ENCODE assay signal across 25 cellular contexts in genomic region chr12:122544537-122544936, GRCh38.
"Had no signal": no experiment of that assay in that cellular context is flagged by ENCODE, and none has a peak within 500 bp of the region (broad histone marks: within the 10 kb centered on the region; RNA-seq: fewer than 3 reads in every experiment).

No MANE protein-coding gene starts in this region.

- H3K27ac ChIP-seq: cardiac muscle cell, epithelial cell of prostate, gastroesophageal sphincter, left ventricle myocardium inferior, neural progenitor cell, sigmoid colon, testis, uterus had no signal

- H3K9me3 ChIP-seq: gastroesophageal sphincter, left ventricle myocardium inferior, sigmoid colon, testis, uterus had no signal

- H3K4me1 ChIP-seq: gastroesophageal sphincter, left ventricle myocardium inferior, neural progenitor cell, sigmoid colon, testis, uterus had no signal

- H3K27me3 Mint-ChIP-seq: activated CD4-positive, alpha-beta memory T cell treated with anti-CD3 and anti-CD28 coated beads, Interleukin-2, amount 10 ng/mL, durations not matched to agents 7 days and 5 days; activated naive CD8-positive, alpha-beta T cell treated with anti-CD3 and anti-CD28 coated beads, Interleukin-2, amount 50 U/mL, for 24 hours; naive thymus-derived CD8-positive, alpha-beta T cell had no signal

- ATAC-seq: activated naive CD8-positive, alpha-beta T cell treated with anti-CD3 and anti-CD28 coated beads, Interleukin-2, amount 50 U/mL, for 24 hours; activated T-cell treated with anti-CD3 and anti-CD28 coated beads, Interleukin-2, amount 50 U/mL, for 72 hours; gastroesophageal sphincter; naive thymus-derived CD8-positive, alpha-beta T cell had no signal

- H3K36me3 ChIP-seq: uterus had no signal

- H3K9me3 Mint-ChIP-seq: activated CD4-positive, alpha-beta memory T cell treated with anti-CD3 and anti-CD28 coated beads, Interleukin-2, amount 10 ng/mL, durations not matched to agents 7 days and 5 days; activated naive CD8-positive, alpha-beta T cell treated with anti-CD3 and anti-CD28 coated beads, Interleukin-2, amount 50 U/mL, for 24 hours; activated T-cell treated with anti-CD3 and anti-CD28 coated beads, Interleukin-2, amount 50 U/mL, for 72 hours; mesothelial cell of epicardium; naive thymus-derived CD8-positive, alpha-beta T cell; neural progenitor cell had no signal

- H3K27ac Mint-ChIP-seq: activated CD4-positive, alpha-beta memory T cell treated with anti-CD3 and anti-CD28 coated beads, Interleukin-2, amount 10 ng/mL, durations not matched to agents 7 days and 5 days; activated naive CD8-positive, alpha-beta T cell treated with anti-CD3 and anti-CD28 coated beads, Interleukin-2, amount 50 U/mL, for 24 hours; activated T-cell treated with anti-CD3 and anti-CD28 coated beads, Interleukin-2, amount 50 U/mL, for 72 hours; mesothelial cell of epicardium; naive thymus-derived CD8-positive, alpha-beta T cell; neural progenitor cell had no signal

- DNase-seq: activated CD4-positive, alpha-beta memory T cell treated with anti-CD3 and anti-CD28 coated beads, Interleukin-2, amount 10 ng/mL, durations not matched to agents 7 days and 5 days; activated CD4-positive, alpha-beta T cell treated with anti-CD3 and anti-CD28 coated beads for 48 hours; activated effector memory CD4-positive, alpha-beta T cell treated with Interleukin-2 at 50 U/mL for 16 hours; activated naive CD4-positive, alpha-beta T cell treated with anti-CD3 and anti-CD28 coated beads, Interleukin-2, amount 50 U/mL, for 16 hours; activated naive CD8-positive, alpha-beta T cell treated with anti-CD3 and anti-CD28 coated beads, Interleukin-2, amount 50 U/mL, for 24 hours; activated T-cell treated with anti-CD3 and anti-CD28 coated beads, Interleukin-2, amount 50 U/mL, for 72 hours; cortex of kidney; head of caudate nucleus; hypothalamus; left ventricle myocardium inferior; naive thymus-derived CD8-positive, alpha-beta T cell; sigmoid colon; stimulated activated CD4-positive, alpha-beta T cell treated with anti-CD3 and anti-CD28 coated beads, Interleukin-15, amount 100 ng/mL, for 24 hours; stimulated activated CD4-positive, alpha-beta T cell treated with anti-CD3 and anti-CD28 coated beads, Interleukin-2, amount 100 ng/mL, for 48 hours; stimulated activated CD8-positive, alpha-beta memory T cell treated with anti-CD3 and anti-CD28 coated beads, Interleukin-4, amount 100 ng/mL, for 48 hours; stimulated activated naive CD4-positive, alpha-beta T cell; testis; trophoblast cell; uterus had no signal

- H3K27me3 ChIP-seq: cardiac muscle cell, gastroesophageal sphincter, neural progenitor cell, sigmoid colon, testis, uterus had no signal

- H3K4me3 Mint-ChIP-seq: activated CD4-positive, alpha-beta memory T cell treated with anti-CD3 and anti-CD28 coated beads, Interleukin-2, amount 10 ng/mL, durations not matched to agents 7 days and 5 days; activated naive CD8-positive, alpha-beta T cell treated with anti-CD3 and anti-CD28 coated beads, Interleukin-2, amount 50 U/mL, for 24 hours; activated T-cell treated with anti-CD3 and anti-CD28 coated beads, Interleukin-2, amount 50 U/mL, for 72 hours; mesothelial cell of epicardium; naive thymus-derived CD8-positive, alpha-beta T cell; neural progenitor cell had no signal

- H3K4me1 Mint-ChIP-seq: mesothelial cell of epicardium, neural progenitor cell had no signal

- H3K4me2 ChIP-seq: neural progenitor cell, smooth muscle cell had no signal

- H3K9ac ChIP-seq: neural progenitor cell had no signal

- H3K4me3 ChIP-seq: cardiac muscle cell, gastroesophageal sphincter, left ventricle myocardium inferior, neural progenitor cell, sigmoid colon, smooth muscle cell, testis, uterus had no signal

- H2AFZ ChIP-seq: neural progenitor cell had no signal
